In the genomic region with DNA sequence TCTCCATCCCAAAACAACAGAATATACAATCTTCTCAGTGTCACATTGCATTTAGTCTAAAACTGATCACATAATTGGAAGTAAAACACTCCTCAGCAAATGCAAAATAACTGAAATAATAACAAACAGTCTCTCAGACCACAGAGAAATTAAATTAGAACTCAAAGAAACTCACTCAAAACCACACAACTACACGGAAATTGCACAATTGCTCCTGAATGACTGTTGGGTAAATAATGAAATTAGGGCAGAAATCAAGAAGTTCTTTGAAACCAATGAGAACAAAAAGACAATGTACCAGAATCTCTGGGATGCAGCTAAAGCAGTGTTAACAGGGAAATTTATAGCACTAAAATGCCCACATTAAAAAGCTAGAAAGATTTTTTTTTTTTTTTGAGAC, we compare ENCODE assay signal across 9 cellular contexts. TPM values are rescaled to one million over a fixed set of nuclear protein-coding genes. Genes with fewer than 3 reads are reported as not detected.
"Had no signal": no experiment of that assay in that cellular context is flagged by ENCODE, and none has a peak within 500 bp of the region (broad histone marks: within the 10 kb centered on the region; RNA-seq: fewer than 3 reads in every experiment).

No MANE protein-coding gene starts in this region.

RNA-seq across cellular contexts. Expression of a gene that starts 29.4 kb away (rescaled TPM):
- total RNA-seq: activated CD4-positive, alpha-beta memory T cell treated with anti-CD3 and anti-CD28 coated beads for 36 hours; activated CD4-positive, alpha-beta T cell treated with anti-CD3 and anti-CD28 coated beads, Interleukin-2, amount 10 ng/mL, durations not matched to agents 7 days and 5 days; activated naive CD4-positive, alpha-beta T cell treated with anti-CD3 and anti-CD28 coated beads, Interleukin-2, amount 50 U/mL, for 72 hours; activated T-cell treated with anti-CD3 and anti-CD28 coated beads, Interleukin-2, amount 50 U/mL, for 4 hours; astrocyte; Peyer's patch; Right ventricle myocardium superior; SJSA1; T-cell had no signal
